Comparison of ENCODE assay signal across 29 cellular contexts in the genomic region with DNA sequence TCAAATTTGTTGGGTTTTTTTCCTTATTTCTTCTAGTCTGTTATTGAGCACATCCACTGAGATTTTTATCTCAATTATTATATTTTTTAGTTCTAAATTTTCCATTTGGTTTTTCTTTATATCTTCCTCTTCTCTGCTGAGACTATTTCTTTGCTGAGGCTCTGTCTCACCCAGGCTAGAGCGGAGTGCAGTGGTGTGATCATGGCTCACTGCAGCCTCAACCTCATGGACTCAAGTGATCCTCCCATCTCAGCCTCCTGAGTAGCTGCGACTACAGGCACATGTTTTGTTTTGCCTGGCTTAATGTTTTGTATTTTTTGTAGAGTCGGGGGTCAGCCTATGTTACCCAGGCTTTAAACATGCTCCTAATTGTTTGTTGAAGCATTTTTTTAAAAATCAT.
"Had no signal": no experiment of that assay in that cellular context is flagged by ENCODE, and none has a peak within 500 bp of the region (broad histone marks: within the 10 kb centered on the region; RNA-seq: fewer than 3 reads in every experiment).

No MANE protein-coding gene starts in this region.

- H3K27ac Mint-ChIP-seq: stimulated activated effector memory CD8-positive, alpha-beta T cell treated with anti-CD3 and anti-CD28 coated beads, Interleukin-12 subunit alpha, Interleukin-12 subunit beta, amount 100 ng/mL, for 72 hours; stimulated activated memory B cell treated with anti-CD40 and anti-IgM and Interleukin-4, amounts not matched to agents 10 μg/mL and 1 μg/mL and 100 μg/mL, for 72 hours; stimulated activated naive B cell treated with anti-CD40 and anti-IgM and Interleukin-4, amounts not matched to agents 10 μg/mL and 1 μg/mL and 100 μg/mL, for 72 hours; stimulated activated naive CD8-positive, alpha-beta T cell treated with anti-CD3 and anti-CD28 coated beads, Interleukin-15, amount 100 ng/mL, for 72 hours; stimulated activated naive CD8-positive, alpha-beta T cell treated with anti-CD3 and anti-CD28 coated beads, Interleukin-15, Interleukin-2, amounts not matched to agents 100 ng/mL and 50 ng/mL, for 24 hours; type B pancreatic cell had no signal

- H3K4me1 ChIP-seq: testis, thyroid gland, tibial artery, upper lobe of right lung, uterus, vagina had no signal

- H3K4me3 Mint-ChIP-seq: stimulated activated effector memory CD8-positive, alpha-beta T cell treated with anti-CD3 and anti-CD28 coated beads, Interleukin-12 subunit alpha, Interleukin-12 subunit beta, amount 100 ng/mL, for 72 hours; stimulated activated memory B cell treated with anti-CD40 and anti-IgM and Interleukin-4, amounts not matched to agents 10 μg/mL and 1 μg/mL and 100 μg/mL, for 72 hours; stimulated activated naive B cell treated with anti-CD40 and anti-IgM and Interleukin-4, amounts not matched to agents 10 μg/mL and 1 μg/mL and 100 μg/mL, for 72 hours; stimulated activated naive CD8-positive, alpha-beta T cell treated with anti-CD3 and anti-CD28 coated beads, Interleukin-15, amount 100 ng/mL, for 72 hours; stimulated activated naive CD8-positive, alpha-beta T cell treated with anti-CD3 and anti-CD28 coated beads, Interleukin-15, Interleukin-2, amounts not matched to agents 100 ng/mL and 50 ng/mL, for 24 hours; type B pancreatic cell had no signal

- H3K36me3 Mint-ChIP-seq: stimulated activated effector memory CD8-positive, alpha-beta T cell treated with anti-CD3 and anti-CD28 coated beads, Interleukin-12 subunit alpha, Interleukin-12 subunit beta, amount 100 ng/mL, for 72 hours; stimulated activated memory B cell treated with anti-CD40 and anti-IgM and Interleukin-4, amounts not matched to agents 10 μg/mL and 1 μg/mL and 100 μg/mL, for 72 hours had no signal

- H3K27ac ChIP-seq: stomach, suprapubic skin, testis, thoracic aorta, thyroid gland, tibial artery, tibial nerve, transverse colon, upper lobe of left lung, upper lobe of right lung, uterus, vagina had no signal

- H3K27me3 Mint-ChIP-seq: type B pancreatic cell had no signal

- ATAC-seq: stimulated activated effector memory CD8-positive, alpha-beta T cell treated with anti-CD3 and anti-CD28 coated beads, Interleukin-12 subunit alpha, Interleukin-12 subunit beta, amount 100 ng/mL, for 72 hours; stimulated activated memory B cell treated with anti-CD40 and anti-IgM and Interleukin-4, amounts not matched to agents 10 μg/mL and 1 μg/mL and 100 μg/mL, for 72 hours; stimulated activated naive B cell treated with anti-CD40 and anti-IgM and Interleukin-4, amounts not matched to agents 10 μg/mL and 1 μg/mL and 100 μg/mL, for 72 hours; stimulated activated naive CD8-positive, alpha-beta T cell treated with anti-CD3 and anti-CD28 coated beads, Interleukin-15, amount 100 ng/mL, for 72 hours; stimulated activated naive CD8-positive, alpha-beta T cell treated with anti-CD3 and anti-CD28 coated beads, Interleukin-15, Interleukin-2, amounts not matched to agents 100 U/mL and 50 U/mL, for 24 hours; upper lobe of right lung had no signal

- DNase-seq: stimulated activated CD4-positive, alpha-beta T cell treated with anti-CD3 and anti-CD28 coated beads, Interleukin-2, amount 100 ng/mL, for 48 hours; stimulated activated CD4-positive, alpha-beta T cell treated with anti-CD3 and anti-CD28 coated beads, Interleukin-4, amount 100 ng/mL, for 1 hour; stimulated activated CD4-positive, alpha-beta T cell treated with anti-CD3 and anti-CD28 coated beads, Interleukin-4, amount 100 ng/mL, for 24 hours; stimulated activated CD4-positive, alpha-beta T cell treated with anti-CD3 and anti-CD28 coated beads, Interleukin-4, amount 100 ng/mL, for 4 hours; stimulated activated CD8-positive, alpha-beta memory T cell treated with anti-CD3 and anti-CD28 coated beads, Interleukin-4, amount 100 ng/mL, for 48 hours; stimulated activated naive B cell treated with anti-CD40 and anti-IgM and Interleukin-4, amounts not matched to agents 10 μg/mL and 1 μg/mL and 100 μg/mL, for 72 hours; stimulated activated naive CD4-positive, alpha-beta T cell; stimulated activated naive CD4-positive, alpha-beta T cell treated with Interleukin-2 at 50 U/mL for 16 hours; stimulated activated naive CD8-positive, alpha-beta T cell treated with anti-CD3 and anti-CD28 coated beads, Interleukin-15, amount 100 ng/mL, for 72 hours; stimulated activated naive CD8-positive, alpha-beta T cell treated with anti-CD3 and anti-CD28 coated beads, Interleukin-15, Interleukin-2, amounts not matched to agents 100 U/mL and 50 U/mL, for 24 hours; stomach; substantia nigra; testis; thyroid gland; tibial artery; transverse colon; trophoblast cell; upper lobe of left lung; upper lobe of right lung; uterus had no signal

- H3K9me3 ChIP-seq: suprapubic skin, testis, thyroid gland, uterus, vagina had no signal

- H3K27me3 ChIP-seq: stomach, suprapubic skin, testis, thyroid gland, tibial artery, tibial nerve, transverse colon, upper lobe of left lung, upper lobe of right lung, uterus, vagina had no signal

- H3K36me3 ChIP-seq: stomach, suprapubic skin, thoracic aorta, thyroid gland, tibial artery, transverse colon, upper lobe of left lung, upper lobe of right lung, uterus, vagina had no signal

- H3K4me3 ChIP-seq: stomach, suprapubic skin, testis, thoracic aorta, thyroid gland, tibial artery, tibial nerve, transverse colon, upper lobe of left lung, upper lobe of right lung, uterus, vagina had no signal

- H3K4me1 Mint-ChIP-seq: stimulated activated effector memory CD8-positive, alpha-beta T cell treated with anti-CD3 and anti-CD28 coated beads, Interleukin-12 subunit alpha, Interleukin-12 subunit beta, amount 100 ng/mL, for 72 hours; stimulated activated memory B cell treated with anti-CD40 and anti-IgM and Interleukin-4, amounts not matched to agents 10 μg/mL and 1 μg/mL and 100 μg/mL, for 72 hours; stimulated activated naive B cell treated with anti-CD40 and anti-IgM and Interleukin-4, amounts not matched to agents 10 μg/mL and 1 μg/mL and 100 μg/mL, for 72 hours; stimulated activated naive CD8-positive, alpha-beta T cell treated with anti-CD3 and anti-CD28 coated beads, Interleukin-15, amount 100 ng/mL, for 72 hours had no signal

- FAIRE-seq: urothelium cell line had no signal
